Comparison of ENCODE assay signal across 20 cellular contexts in genomic region chr12:126355346-126355745, GRCh38.
"Had no signal": no experiment of that assay in that cellular context is flagged by ENCODE, and none has a peak within 500 bp of the region (broad histone marks: within the 10 kb centered on the region; RNA-seq: fewer than 3 reads in every experiment).

No MANE protein-coding gene starts in this region.

- H3K9me3 ChIP-seq: adrenal gland, ascending aorta, prostate gland, upper lobe of right lung had no signal

- H3K4me3 ChIP-seq: adrenal gland, ascending aorta, heart left ventricle, prostate gland, upper lobe of right lung had no signal

- ATAC-seq: activated CD8-positive, alpha-beta memory T cell treated with anti-CD3 and anti-CD28 coated beads, Interleukin-2, amount 10 ng/mL, durations not matched to agents 7 days and 5 days; activated CD8-positive, alpha-beta T cell treated with anti-CD3 and anti-CD28 coated beads for 36 hours; heart left ventricle; left cardiac atrium; natural killer cell treated with Interleukin-12 subunit alpha and Interleukin-12 subunit beta and Interleukin-15 and Interleukin-18, amount 100 ng/mL, for 72 hours; upper lobe of right lung had no signal

- H3K27ac Mint-ChIP-seq: activated CD4-positive, alpha-beta T cell treated with anti-CD3 and anti-CD28 coated beads, Interleukin-2, amount 10 ng/mL, durations not matched to agents 7 days and 5 days; activated CD8-positive, alpha-beta memory T cell treated with anti-CD3 and anti-CD28 coated beads, Interleukin-2, amount 10 ng/mL, durations not matched to agents 7 days and 5 days; activated CD8-positive, alpha-beta T cell treated with anti-CD3 and anti-CD28 coated beads for 36 hours; activated naive CD8-positive, alpha-beta T cell; natural killer cell treated with Interleukin-12 subunit alpha and Interleukin-12 subunit beta and Interleukin-15 and Interleukin-18, amount 100 ng/mL, for 72 hours; T-helper 2 cell treated with Interferon-gamma antibody and Interleukin-4, amounts not matched to agents 5 μg/mL and 100 μg/mL, for 36 hours had no signal

- H3K4me1 Mint-ChIP-seq: activated CD4-positive, alpha-beta T cell treated with anti-CD3 and anti-CD28 coated beads, Interleukin-2, amount 10 ng/mL, durations not matched to agents 7 days and 5 days; activated CD8-positive, alpha-beta memory T cell treated with anti-CD3 and anti-CD28 coated beads, Interleukin-2, amount 10 ng/mL, durations not matched to agents 7 days and 5 days had no signal

- H3K27me3 ChIP-seq: adrenal gland, ascending aorta, heart left ventricle, upper lobe of right lung had no signal

- H3K36me3 ChIP-seq: adrenal gland, ascending aorta, heart left ventricle, prostate gland, upper lobe of right lung, WERI-Rb-1 had no signal

- H3K27ac ChIP-seq: adrenal gland, ascending aorta, heart left ventricle, prostate gland, upper lobe of right lung, WERI-Rb-1 had no signal

- DNase-seq: activated CD4-positive, alpha-beta T cell treated with anti-CD3 and anti-CD28 coated beads, Interleukin-2, amount 10 ng/mL, durations not matched to agents 7 days and 5 days; activated CD4-positive, CD25-positive, alpha-beta regulatory T cell treated with anti-CD3 and anti-CD28 coated beads, Interleukin-2, amount 50 U/mL, for 72 hours; activated CD8-positive, alpha-beta memory T cell treated with anti-CD3 and anti-CD28 coated beads, Interleukin-2, amount 10 ng/mL, durations not matched to agents 7 days and 5 days; activated CD8-positive, alpha-beta T cell treated with anti-CD3 and anti-CD28 coated beads for 36 hours; activated gamma-delta T cell treated with Interleukin-2 at 50 U/mL for 16 hours; adrenal gland; central memory CD4-positive, alpha-beta T cell; effector memory CD4-positive, alpha-beta T cell; heart left ventricle; left cardiac atrium; midbrain; stimulated activated CD4-positive, alpha-beta T cell treated with anti-CD3 and anti-CD28 coated beads, Interleukin-2, amount 100 ng/mL, for 48 hours; stimulated activated CD8-positive, alpha-beta memory T cell treated with anti-CD3 and anti-CD28 coated beads, Interleukin-4, amount 100 ng/mL, for 48 hours; upper lobe of right lung; WERI-Rb-1 had no signal

- H3K4me1 ChIP-seq: adrenal gland, ascending aorta, heart left ventricle, prostate gland, upper lobe of right lung had no signal

- H3K27me3 Mint-ChIP-seq: activated CD4-positive, alpha-beta T cell treated with anti-CD3 and anti-CD28 coated beads, Interleukin-2, amount 10 ng/mL, durations not matched to agents 7 days and 5 days; activated CD8-positive, alpha-beta memory T cell treated with anti-CD3 and anti-CD28 coated beads, Interleukin-2, amount 10 ng/mL, durations not matched to agents 7 days and 5 days; activated CD8-positive, alpha-beta T cell treated with anti-CD3 and anti-CD28 coated beads for 36 hours; activated naive CD8-positive, alpha-beta T cell; natural killer cell treated with Interleukin-12 subunit alpha and Interleukin-12 subunit beta and Interleukin-15 and Interleukin-18, amount 100 ng/mL, for 72 hours had no signal

- H3K4me3 Mint-ChIP-seq: activated CD4-positive, alpha-beta T cell treated with anti-CD3 and anti-CD28 coated beads, Interleukin-2, amount 10 ng/mL, durations not matched to agents 7 days and 5 days; activated CD8-positive, alpha-beta memory T cell treated with anti-CD3 and anti-CD28 coated beads, Interleukin-2, amount 10 ng/mL, durations not matched to agents 7 days and 5 days; activated CD8-positive, alpha-beta T cell treated with anti-CD3 and anti-CD28 coated beads for 36 hours; activated naive CD8-positive, alpha-beta T cell; natural killer cell treated with Interleukin-12 subunit alpha and Interleukin-12 subunit beta and Interleukin-15 and Interleukin-18, amount 100 ng/mL, for 72 hours; T-helper 2 cell treated with Interferon-gamma antibody and Interleukin-4, amounts not matched to agents 5 μg/mL and 100 μg/mL, for 36 hours had no signal

- H3K36me3 Mint-ChIP-seq: activated CD8-positive, alpha-beta memory T cell treated with anti-CD3 and anti-CD28 coated beads, Interleukin-2, amount 10 ng/mL, durations not matched to agents 7 days and 5 days; activated naive CD8-positive, alpha-beta T cell; natural killer cell treated with Interleukin-12 subunit alpha and Interleukin-12 subunit beta and Interleukin-15 and Interleukin-18, amount 100 ng/mL, for 72 hours had no signal
